ENCODE assay signal across 23 cellular contexts in genomic region chr4:132114885-132115284, GRCh38.
"Had no signal": no experiment of that assay in that cellular context is flagged by ENCODE, and none has a peak within 500 bp of the region (broad histone marks: within the 10 kb centered on the region; RNA-seq: fewer than 3 reads in every experiment).

No MANE protein-coding gene starts in this region.

- H3K4me1 ChIP-seq: esophagus muscularis mucosa, foreskin keratinocyte, parathyroid adenoma, prostate gland, right lobe of liver, testis, tibial nerve, upper lobe of right lung, vagina had no signal

- H3K36me3 ChIP-seq: esophagus muscularis mucosa, prostate gland, right lobe of liver, tibial nerve, upper lobe of right lung, vagina had no signal

- H3K4me3 ChIP-seq: dorsolateral prefrontal cortex, esophagus muscularis mucosa, hepatocyte, prostate gland, right lobe of liver, testis, tibial nerve, upper lobe of right lung, vagina had no signal

- H3K27ac ChIP-seq: dorsolateral prefrontal cortex, esophagus muscularis mucosa, foreskin keratinocyte, hepatocyte, parathyroid adenoma, prostate gland, right lobe of liver, testis, tibial nerve, upper lobe of right lung, vagina had no signal

- H3K79me2 ChIP-seq: hepatocyte, parathyroid adenoma had no signal

- H3K27ac Mint-ChIP-seq: naive B cell; nephron; stimulated activated naive B cell treated with anti-CD40 and anti-IgM and Interleukin-4, amounts not matched to agents 10 μg/mL and 1 μg/mL and 100 μg/mL, for 72 hours had no signal

- H3K27me3 ChIP-seq: dorsolateral prefrontal cortex, esophagus muscularis mucosa, foreskin keratinocyte, hepatocyte, right lobe of liver, testis, tibial nerve, upper lobe of right lung, vagina had no signal

- H3K36me3 Mint-ChIP-seq: naive B cell; stimulated activated naive B cell treated with anti-CD40 and anti-IgM and Interleukin-4, amounts not matched to agents 10 μg/mL and 1 μg/mL and 100 μg/mL, for 72 hours had no signal

- H3K9me3 Mint-ChIP-seq: nephron had no signal

- H3K9me3 ChIP-seq: esophagus muscularis mucosa, prostate gland, right lobe of liver, testis, tibial nerve, upper lobe of right lung, vagina had no signal

- H2AFZ ChIP-seq: hepatocyte, parathyroid adenoma had no signal

- H3K4me2 ChIP-seq: hepatocyte had no signal

- H3K9ac ChIP-seq: parathyroid adenoma had no signal

- DNase-seq: cortex of kidney; dorsolateral prefrontal cortex; effector memory CD4-positive, alpha-beta T cell; foreskin keratinocyte; head of caudate nucleus; kidney glomerular epithelial cell; mesendoderm; naive B cell; right lobe of liver; stimulated activated CD4-positive, alpha-beta T cell treated with anti-CD3 and anti-CD28 coated beads, Interleukin-15, amount 100 ng/mL, for 24 hours; stimulated activated CD4-positive, alpha-beta T cell treated with anti-CD3 and anti-CD28 coated beads, Interleukin-1b, Interleukin-23, amount 100 ng/mL, for 48 hours; stimulated activated CD4-positive, alpha-beta T cell treated with anti-CD3 and anti-CD28 coated beads, Interleukin-4, amount 100 ng/mL, for 24 hours; stimulated activated naive B cell treated with anti-CD40 and anti-IgM and Interleukin-4, amounts not matched to agents 10 μg/mL and 1 μg/mL and 100 μg/mL, for 72 hours; stimulated activated naive CD8-positive, alpha-beta T cell treated with anti-CD3 and anti-CD28 coated beads, Interleukin-15, amount 100 ng/mL, for 72 hours; testis; upper lobe of right lung had no signal

- H3K4me3 Mint-ChIP-seq: naive B cell; nephron; stimulated activated naive B cell treated with anti-CD40 and anti-IgM and Interleukin-4, amounts not matched to agents 10 μg/mL and 1 μg/mL and 100 μg/mL, for 72 hours; stimulated activated naive CD8-positive, alpha-beta T cell treated with anti-CD3 and anti-CD28 coated beads, Interleukin-15, amount 100 ng/mL, for 72 hours had no signal

- H3K4me1 Mint-ChIP-seq: nephron; stimulated activated naive B cell treated with anti-CD40 and anti-IgM and Interleukin-4, amounts not matched to agents 10 μg/mL and 1 μg/mL and 100 μg/mL, for 72 hours; stimulated activated naive CD8-positive, alpha-beta T cell treated with anti-CD3 and anti-CD28 coated beads, Interleukin-15, amount 100 ng/mL, for 72 hours had no signal

- H3K27me3 Mint-ChIP-seq: naive B cell; stimulated activated naive B cell treated with anti-CD40 and anti-IgM and Interleukin-4, amounts not matched to agents 10 μg/mL and 1 μg/mL and 100 μg/mL, for 72 hours; stimulated activated naive CD8-positive, alpha-beta T cell treated with anti-CD3 and anti-CD28 coated beads, Interleukin-15, amount 100 ng/mL, for 72 hours had no signal

- ATAC-seq: foreskin keratinocyte; right lobe of liver; stimulated activated naive B cell treated with anti-CD40 and anti-IgM and Interleukin-4, amounts not matched to agents 10 μg/mL and 1 μg/mL and 100 μg/mL, for 72 hours; stimulated activated naive CD8-positive, alpha-beta T cell treated with anti-CD3 and anti-CD28 coated beads, Interleukin-15, amount 100 ng/mL, for 72 hours; upper lobe of right lung had no signal
